ENCODE assay signal across 14 cellular contexts in the genomic region with DNA sequence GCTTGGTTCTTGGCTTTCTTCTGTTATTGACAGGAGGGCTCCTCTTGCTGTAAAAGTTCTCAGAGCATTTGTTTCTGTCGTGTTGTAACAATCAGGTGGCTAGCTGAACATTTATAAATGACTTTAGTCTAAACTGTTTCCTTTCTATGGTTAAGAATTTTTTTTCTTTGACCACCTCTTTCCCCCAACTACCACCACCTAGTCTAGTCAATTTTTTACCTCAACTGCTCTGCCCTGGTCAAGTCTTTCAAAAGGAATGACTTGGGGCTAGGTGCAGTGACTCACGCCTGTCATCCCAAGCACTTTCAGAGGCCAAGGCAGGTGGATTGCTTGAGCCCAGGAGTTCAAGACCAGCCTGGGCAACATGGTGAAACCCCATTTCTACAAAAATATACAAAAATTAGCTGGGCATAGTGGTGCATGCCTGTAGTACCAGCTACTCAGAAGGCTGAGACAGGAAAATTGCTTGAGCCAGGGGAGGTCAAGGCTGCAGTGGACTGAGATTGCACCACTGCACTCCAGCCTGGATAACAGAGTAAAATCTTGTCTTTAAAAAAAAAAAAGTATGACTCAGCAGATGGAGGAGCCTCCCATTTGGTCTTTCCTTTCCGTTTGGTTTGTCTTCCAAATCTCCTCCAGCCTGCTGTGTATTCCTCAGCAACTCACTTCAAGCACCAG. TPM values are rescaled to one million over a fixed set of nuclear protein-coding genes. Genes with fewer than 3 reads are reported as not detected.
DNase-seq lines count a peak whose midpoint lies in the region; ATAC-seq, FAIRE-seq and TF ChIP-seq lines count a peak whose summit lies in the region.
"Had no signal": no experiment of that assay in that cellular context is flagged by ENCODE, and none has a peak within 500 bp of the region (broad histone marks: within the 10 kb centered on the region; RNA-seq: fewer than 3 reads in every experiment).

No MANE protein-coding gene starts in this region.

- intact Hi-C loops in CD14-positive monocyte (cut with micrococcal nuclease) = no loop called here

- H3K9me3 ChIP-seq in adipocyte (ENCODE audit: control insufficient read depth, low read length) = no peaks in the 10 kb centered on the region
- H3K9me3 ChIP-seq: Peyer's patch, sigmoid colon had no signal

- H3K36me3 ChIP-seq in adipocyte (ENCODE audit: control insufficient read depth, insufficient read depth, low read length, severe bottlenecking) = no peaks in the 10 kb centered on the region
- H3K36me3 ChIP-seq: sigmoid colon had no signal

- DNase-seq in H54 (ENCODE audit: insufficient read length, low spot score) (peak; percentile 22), adipocyte (ENCODE audit: low read depth) (peak; percentile 54), iris pigment epithelial cell (ENCODE audit: low read depth) (peak; percentile 44), CD14-positive monocyte (ENCODE audit: low spot score) (no peak), substantia nigra (lab: John Stamatoyannopoulos, UW) (no peak)
- DNase-seq: activated CD4-positive, alpha-beta T cell treated with anti-CD3 and anti-CD28 coated beads for 48 hours; glutamatergic neuron; NCI-H1105 treated with DMSO at 0.1 percent for 48 hours; Peyer's patch; sigmoid colon had no signal

- no peak overlapping the region for H3K27ac Mint-ChIP-seq in CD14-positive monocyte
- H3K27ac Mint-ChIP-seq: activated T-helper 1 cell treated with anti-CD3 and anti-CD28 coated beads, Interleukin-12 subunit alpha, Interleukin-12 subunit beta, Interleukin-2, Interleukin-4 antibody, amounts not matched to agents 30 ng/mL and 10 ng/mL and 1 ng/mL, durations not matched to agents 14 hours and 24 hours and 36 hours; T-helper 1 cell treated with Interleukin-12 subunit alpha and Interleukin-12 subunit beta and Interleukin-4 antibody, amounts not matched to agents 30 μg/mL and 1 μg/mL, for 36 hours had no signal

- H3K9ac ChIP-seq in adipocyte (ENCODE audit: low read length) = peak overlapping the region; percentile 16

- H3K27me3 Mint-ChIP-seq in CD14-positive monocyte (ENCODE audit: low read depth in 3 of 3) = no peaks in the 10 kb centered on the region

- H3K4me1 Mint-ChIP-seq in CD14-positive monocyte = no peaks in the 10 kb centered on the region

- ATAC-seq in HG03342 (IDR thresholded peaks at IDR 0.05; ENCODE audit: unreplicated experiment) (no peak), HG02970 (IDR thresholded peaks at IDR 0.05; ENCODE audit: low FRiP score, unreplicated experiment) (no peak)

- no peak for FAIRE-seq in H54 (lab: Jason Lieb, UNC)

- no peak for TF ChIP-seq CTCF in CD14-positive monocyte (IDR thresholded peaks at IDR 0.05)

- H3K9me3 Mint-ChIP-seq in CD14-positive monocyte = no peaks in the 10 kb centered on the region
- H3K9me3 Mint-ChIP-seq: activated T-helper 1 cell treated with anti-CD3 and anti-CD28 coated beads, Interleukin-12 subunit alpha, Interleukin-12 subunit beta, Interleukin-2, Interleukin-4 antibody, amounts not matched to agents 30 ng/mL and 10 ng/mL and 1 ng/mL, durations not matched to agents 14 hours and 24 hours and 36 hours; T-helper 1 cell treated with Interleukin-12 subunit alpha and Interleukin-12 subunit beta and Interleukin-4 antibody, amounts not matched to agents 30 μg/mL and 1 μg/mL, for 36 hours had no signal

- no peak overlapping the region for H3K4me3 Mint-ChIP-seq in CD14-positive monocyte
- H3K4me3 Mint-ChIP-seq: activated T-helper 1 cell treated with anti-CD3 and anti-CD28 coated beads, Interleukin-12 subunit alpha, Interleukin-12 subunit beta, Interleukin-2, Interleukin-4 antibody, amounts not matched to agents 30 ng/mL and 10 ng/mL and 1 ng/mL, durations not matched to agents 14 hours and 24 hours and 36 hours; T-helper 1 cell treated with Interleukin-12 subunit alpha and Interleukin-12 subunit beta and Interleukin-4 antibody, amounts not matched to agents 30 μg/mL and 1 μg/mL, for 36 hours had no signal

- H3K27me3 ChIP-seq in adipocyte (replicated peaks; ENCODE audit: control insufficient read depth, insufficient read depth, low read length) = no peaks in the 10 kb centered on the region

- H3K4me3 ChIP-seq in adipocyte (ENCODE audit: low read length) = no peak overlapping the region
- H3K4me3 ChIP-seq: Peyer's patch, sigmoid colon had no signal

- H3K36me3 Mint-ChIP-seq in CD14-positive monocyte = peaks cover 10 to 15% of the 10 kb centered on the region in 2 donors

- H3K27ac ChIP-seq in substantia nigra (ENCODE audit: low read depth, low read length, poor library complexity, severe bottlenecking) = no peak overlapping the region
- H3K27ac ChIP-seq: Peyer's patch, sigmoid colon had no signal

- no peak for TF ChIP-seq POLR2A in H54 (IDR thresholded peaks at IDR 0.05; ENCODE audit: low read depth, low read length)

- H3K4me1 ChIP-seq in adipocyte (ENCODE audit: control insufficient read depth, insufficient read depth, low read length) = peaks cover 11% of the 10 kb centered on the region
- H3K4me1 ChIP-seq: Peyer's patch, sigmoid colon had no signal

RNA-seq across cellular contexts. Expression of a gene that starts 40.7 kb away (rescaled TPM):
- polyA plus RNA-seq in CD14-positive monocyte = under 1 TPM; 0.38 to 0.59 TPM

Comparison
In these comparisons a context has a peak if more than half of its experiments do, and no peak if none do; other contexts are left out.
1. DNase-seq: peak in H54 (single experiment), adipocyte (single experiment) and iris pigment epithelial cell (single experiment); none in CD14-positive monocyte (single experiment) and substantia nigra (0 of 49).